In the genomic region with DNA sequence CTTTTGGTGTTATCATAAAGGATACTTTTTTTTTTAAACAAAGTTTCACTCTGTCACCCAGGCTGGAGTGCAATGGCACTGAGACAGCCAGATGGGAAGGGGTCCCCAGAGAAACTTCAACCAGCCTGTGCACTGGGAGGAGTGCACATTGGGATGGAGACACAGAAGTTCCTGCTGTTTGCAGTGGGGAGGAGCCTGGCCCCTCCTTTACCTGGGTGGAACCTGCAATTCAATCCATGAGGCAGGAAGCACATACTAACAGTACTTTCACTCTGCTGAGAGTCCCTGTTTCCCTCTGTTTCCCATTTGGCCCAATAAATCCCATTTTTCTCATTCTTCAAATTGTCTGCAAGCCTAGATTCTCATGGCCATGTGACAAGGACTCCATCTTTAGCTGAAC, we compare ENCODE assay signal across 1 cellular context.
TF ChIP-seq lines count a peak whose summit lies in the region.

No MANE protein-coding gene starts in this region.

TF ChIP-seq in GM23338, 12 proteins besides CTCF, POLR2A, EP300 and RAD21 (continued from another document):
- no peak for TF ChIP-seq ZNF462 (CRISPR knock-in tag; IDR thresholded peaks at IDR 0.05)
- TF ChIP-seq EZH2 (IDR thresholded peaks at IDR 0.05; ENCODE audit: low read depth, unreplicated experiment) = no peak
- no peak for TF ChIP-seq ETS1 (IDR thresholded peaks at IDR 0.05)
- TF ChIP-seq CREB1 (CRISPR knock-in tag; IDR thresholded peaks at IDR 0.05; ENCODE audit: low read depth) = no peak
- TF ChIP-seq REST (IDR thresholded peaks at IDR 0.05; ENCODE audit: unreplicated experiment) = no peak
- no peak for TF ChIP-seq EZH2phosphoT487 (IDR thresholded peaks at IDR 0.05; ENCODE audit: unreplicated experiment)
- no peak for TF ChIP-seq STAT1 (IDR thresholded peaks at IDR 0.05; ENCODE audit: unreplicated experiment)
- TF ChIP-seq JUNB (IDR thresholded peaks at IDR 0.05; ENCODE audit: unreplicated experiment) = no peak
- no peak for TF ChIP-seq NANOG (IDR thresholded peaks at IDR 0.05; ENCODE audit: borderline replicate concordance)
- no peak for TF ChIP-seq ZNF114 (CRISPR knock-in tag; IDR thresholded peaks at IDR 0.05)
